ENCODE assay signal across 36 cellular contexts in genomic region chr1:89339039-89339438, GRCh38. TPM values are rescaled to one million over a fixed set of nuclear protein-coding genes. Genes with fewer than 3 reads are reported as not detected.
"Had no signal": no experiment of that assay in that cellular context is flagged by ENCODE, and none has a peak within 500 bp of the region (broad histone marks: within the 10 kb centered on the region; RNA-seq: fewer than 3 reads in every experiment).

No MANE protein-coding gene starts in this region.

- H3K4me1 Mint-ChIP-seq: activated CD4-positive, alpha-beta T cell treated with anti-CD3 and anti-CD28 coated beads for 36 hours; activated CD8-positive, alpha-beta memory T cell treated with anti-CD3 and anti-CD28 coated beads, Interleukin-2, amount 10 ng/mL, durations not matched to agents 7 days and 5 days; activated naive CD8-positive, alpha-beta T cell treated with anti-CD3 and anti-CD28 coated beads, Interleukin-2, amount 10 ng/mL, durations not matched to agents 7 days and 5 days; brain; T-helper 17 cell had no signal

- H3K27ac Mint-ChIP-seq: activated CD4-positive, alpha-beta memory T cell treated with anti-CD3 and anti-CD28 coated beads for 36 hours; activated CD4-positive, alpha-beta T cell treated with anti-CD3 and anti-CD28 coated beads for 36 hours; activated CD4-positive, alpha-beta T cell treated with anti-CD3 and anti-CD28 coated beads, Interleukin-2, amount 10 ng/mL, durations not matched to agents 24 days and 14 days; activated CD8-positive, alpha-beta memory T cell treated with anti-CD3 and anti-CD28 coated beads, Interleukin-2, amount 10 ng/mL, durations not matched to agents 7 days and 5 days; activated CD8-positive, alpha-beta T cell treated with anti-CD3 and anti-CD28 coated beads, Interleukin-2, amount 10 ng/mL, durations not matched to agents 7 days and 5 days; activated naive CD4-positive, alpha-beta T cell treated with anti-CD3 and anti-CD28 coated beads for 36 hours; activated naive CD4-positive, alpha-beta T cell treated with anti-CD3 and anti-CD28 coated beads, Interleukin-2, amount 50 U/mL, for 72 hours; activated naive CD8-positive, alpha-beta T cell treated with anti-CD3 and anti-CD28 coated beads, Interleukin-2, amount 10 ng/mL, durations not matched to agents 7 days and 5 days; activated T-helper 1 cell treated with anti-CD3 and anti-CD28 coated beads, Interleukin-12 subunit alpha, Interleukin-12 subunit beta, Interleukin-2, Interleukin-4 antibody, amounts not matched to agents 30 ng/mL and 10 ng/mL and 1 ng/mL, durations not matched to agents 14 hours and 24 hours and 36 hours; activated T-helper 2 cell treated with anti-CD3 and anti-CD28 coated beads, Interferon-gamma antibody, Interleukin-2, Interleukin-4, amounts not matched to agents 10 μg/mL and 5 μg/mL and 100 μg/mL, durations not matched to agents 14 hours and 24 hours and 36 hours; brain; T-helper 17 cell; T-helper 2 cell treated with Interferon-gamma antibody and Interleukin-4, amounts not matched to agents 5 μg/mL and 100 μg/mL, for 36 hours had no signal

- H3K27me3 Mint-ChIP-seq: activated CD4-positive, alpha-beta memory T cell treated with anti-CD3 and anti-CD28 coated beads for 36 hours; activated CD4-positive, alpha-beta T cell treated with anti-CD3 and anti-CD28 coated beads for 36 hours; activated CD4-positive, alpha-beta T cell treated with anti-CD3 and anti-CD28 coated beads, Interleukin-2, amount 10 ng/mL, durations not matched to agents 24 days and 14 days; activated CD8-positive, alpha-beta memory T cell treated with anti-CD3 and anti-CD28 coated beads, Interleukin-2, amount 10 ng/mL, durations not matched to agents 7 days and 5 days; activated naive CD8-positive, alpha-beta T cell treated with anti-CD3 and anti-CD28 coated beads, Interleukin-2, amount 10 ng/mL, durations not matched to agents 7 days and 5 days; T-helper 17 cell had no signal

- H3K27me3 ChIP-seq: ascending aorta, breast epithelium, cardiac muscle cell, colonic mucosa, esophagus muscularis mucosa, gastroesophageal sphincter, heart right ventricle had no signal

- H3K4me3 ChIP-seq: ascending aorta, breast epithelium, cardiac muscle cell, colonic mucosa, esophagus muscularis mucosa, gastroesophageal sphincter, heart right ventricle had no signal

- H3K9me3 ChIP-seq: ascending aorta, breast epithelium, colonic mucosa, esophagus muscularis mucosa had no signal

- H3K4me1 ChIP-seq: ascending aorta, breast epithelium, colonic mucosa, esophagus muscularis mucosa, gastroesophageal sphincter, heart right ventricle had no signal

- H3K27ac ChIP-seq: ascending aorta, breast epithelium, cardiac muscle cell, colonic mucosa, esophagus muscularis mucosa, gastroesophageal sphincter, heart right ventricle had no signal

- H3K9me3 Mint-ChIP-seq: activated CD4-positive, alpha-beta memory T cell treated with anti-CD3 and anti-CD28 coated beads for 36 hours; activated naive CD4-positive, alpha-beta T cell treated with anti-CD3 and anti-CD28 coated beads for 36 hours had no signal

- H3K36me3 Mint-ChIP-seq: activated CD4-positive, alpha-beta memory T cell treated with anti-CD3 and anti-CD28 coated beads for 36 hours; brain had no signal

- DNase-seq: activated CD4-positive, alpha-beta memory T cell treated with anti-CD3 and anti-CD28 coated beads for 36 hours; activated CD4-positive, alpha-beta T cell treated with anti-CD3 and anti-CD28 coated beads for 36 hours; activated CD4-positive, alpha-beta T cell treated with anti-CD3 and anti-CD28 coated beads, Interleukin-2, amount 10 ng/mL, durations not matched to agents 24 days and 14 days; activated CD4-positive, CD25-positive, alpha-beta regulatory T cell; activated CD4-positive, CD25-positive, alpha-beta regulatory T cell treated with anti-CD3 and anti-CD28 coated beads, Interleukin-2, amount 50 U/mL, for 72 hours; activated CD8-positive, alpha-beta memory T cell treated with anti-CD3 and anti-CD28 coated beads, Interleukin-2, amount 10 ng/mL, durations not matched to agents 7 days and 5 days; activated CD8-positive, alpha-beta memory T cell treated with anti-CD3 and anti-CD28 coated beads, Interleukin-2, amount 50 U/mL, for 4 hours; activated CD8-positive, alpha-beta T cell treated with anti-CD3 and anti-CD28 coated beads, Interleukin-2, amount 10 ng/mL, durations not matched to agents 7 days and 5 days; activated effector memory CD4-positive, alpha-beta T cell treated with anti-CD3 and anti-CD28 coated beads, Interleukin-2, amount 50 U/mL, for 16 hours; activated naive CD4-positive, alpha-beta T cell treated with anti-CD3 and anti-CD28 coated beads for 36 hours; activated naive CD8-positive, alpha-beta T cell treated with anti-CD3 and anti-CD28 coated beads, Interleukin-2, amount 10 ng/mL, durations not matched to agents 7 days and 5 days; activated T-cell treated with anti-CD3 and anti-CD28 coated beads, Interleukin-2, amount 50 U/mL, for 1 hour; activated T-cell treated with anti-CD3 and anti-CD28 coated beads, Interleukin-2, amount 50 U/mL, for 48 hours; central memory CD4-positive, alpha-beta T cell; cerebellar nuclear complex; colonic mucosa; effector CD8-positive, alpha-beta T cell; erythroblast; foreskin melanocyte; heart right ventricle; T-helper 1 cell; T-helper 17 cell; T1000 had no signal

- H3K36me3 ChIP-seq: ascending aorta, breast epithelium, cardiac muscle cell, colonic mucosa, esophagus muscularis mucosa, gastroesophageal sphincter, heart right ventricle had no signal

- ATAC-seq: activated CD4-positive, alpha-beta T cell treated with anti-CD3 and anti-CD28 coated beads for 36 hours; activated CD8-positive, alpha-beta memory T cell treated with anti-CD3 and anti-CD28 coated beads, Interleukin-2, amount 10 ng/mL, durations not matched to agents 7 days and 5 days; activated CD8-positive, alpha-beta T cell treated with anti-CD3 and anti-CD28 coated beads, Interleukin-2, amount 10 ng/mL, durations not matched to agents 7 days and 5 days; activated naive CD4-positive, alpha-beta T cell treated with anti-CD3 and anti-CD28 coated beads, Interleukin-2, amount 50 U/mL, for 72 hours; gastroesophageal sphincter; heart right ventricle; T-helper 17 cell had no signal

- H3K4me3 Mint-ChIP-seq: activated CD4-positive, alpha-beta memory T cell treated with anti-CD3 and anti-CD28 coated beads for 36 hours; activated CD4-positive, alpha-beta T cell treated with anti-CD3 and anti-CD28 coated beads for 36 hours; activated CD4-positive, alpha-beta T cell treated with anti-CD3 and anti-CD28 coated beads, Interleukin-2, amount 10 ng/mL, durations not matched to agents 24 days and 14 days; activated CD8-positive, alpha-beta memory T cell treated with anti-CD3 and anti-CD28 coated beads, Interleukin-2, amount 10 ng/mL, durations not matched to agents 7 days and 5 days; activated CD8-positive, alpha-beta T cell treated with anti-CD3 and anti-CD28 coated beads, Interleukin-2, amount 10 ng/mL, durations not matched to agents 7 days and 5 days; activated naive CD4-positive, alpha-beta T cell treated with anti-CD3 and anti-CD28 coated beads for 36 hours; activated naive CD8-positive, alpha-beta T cell treated with anti-CD3 and anti-CD28 coated beads, Interleukin-2, amount 10 ng/mL, durations not matched to agents 7 days and 5 days; activated T-helper 1 cell treated with anti-CD3 and anti-CD28 coated beads, Interleukin-12 subunit alpha, Interleukin-12 subunit beta, Interleukin-2, Interleukin-4 antibody, amounts not matched to agents 30 ng/mL and 10 ng/mL and 1 ng/mL, durations not matched to agents 14 hours and 24 hours and 36 hours; brain; T-helper 17 cell; T-helper 2 cell treated with Interferon-gamma antibody and Interleukin-4, amounts not matched to agents 5 μg/mL and 100 μg/mL, for 36 hours had no signal

RNA-seq across cellular contexts. Expression of gene GBP6, which starts 24.8 kb away (rescaled TPM):
- total RNA-seq: activated T-helper 2 cell treated with anti-CD3 and anti-CD28 coated beads, Interferon-gamma antibody, Interleukin-2, Interleukin-4, amounts not matched to agents 10 μg/mL and 5 μg/mL and 100 μg/mL, durations not matched to agents 14 hours and 24 hours and 36 hours; ascending aorta; colonic mucosa; dermis microvascular lymphatic vessel endothelial cell; fibroblast of villous mesenchyme; glomerular endothelial cell had no signal
- polyA plus RNA-seq: cardiac muscle cell had no signal
